20 cellular contexts compared by ENCODE assay signal in the genomic region with DNA sequence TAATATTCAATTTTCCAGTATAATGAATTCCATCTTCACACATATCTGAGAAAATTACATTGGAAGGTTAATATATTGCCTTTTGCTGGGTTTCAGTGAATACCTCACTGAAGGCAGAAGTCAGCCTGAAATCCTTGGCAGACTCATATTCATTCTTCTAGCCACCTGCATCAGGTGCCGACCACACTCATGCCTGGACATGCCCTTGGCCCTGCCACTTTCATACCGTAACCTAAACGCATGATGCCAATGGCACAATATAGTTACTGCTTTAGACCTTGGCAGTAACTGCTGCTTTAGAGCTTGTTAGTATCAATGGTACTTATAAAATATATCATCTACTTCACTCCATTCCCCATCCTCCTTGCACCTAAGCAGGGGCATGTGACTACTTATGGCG.
"Had no signal": no experiment of that assay in that cellular context is flagged by ENCODE, and none has a peak within 500 bp of the region (broad histone marks: within the 10 kb centered on the region; RNA-seq: fewer than 3 reads in every experiment).

No MANE protein-coding gene starts in this region.

- ATAC-seq: activated CD4-positive, alpha-beta T cell treated with anti-CD3 and anti-CD28 coated beads for 36 hours; activated T-helper 17 cell treated with anti-CD3 and anti-CD28 coated beads, Interleukin-2, amount 50 U/mL, for 72 hours; body of pancreas; gastrocnemius medialis; stimulated activated naive B cell treated with anti-CD40 and anti-IgM and Interleukin-4, amounts not matched to agents 10 μg/mL and 1 μg/mL and 100 μg/mL, for 72 hours had no signal

- H3K27ac ChIP-seq: body of pancreas, gastrocnemius medialis, left ventricle myocardium inferior, thoracic aorta, upper lobe of left lung had no signal

- FAIRE-seq: colon, TTC549 had no signal

- H3K9me3 ChIP-seq: body of pancreas, gastrocnemius medialis, left ventricle myocardium inferior, thoracic aorta, upper lobe of left lung had no signal

- H3K36me3 ChIP-seq: gastrocnemius medialis, left ventricle myocardium inferior, thoracic aorta, upper lobe of left lung had no signal

- H3K27me3 ChIP-seq: body of pancreas, gastrocnemius medialis, upper lobe of left lung had no signal

- H3K4me1 ChIP-seq: body of pancreas, gastrocnemius medialis, left ventricle myocardium inferior, upper lobe of left lung had no signal

- DNase-seq: activated CD4-positive, alpha-beta T cell treated with anti-CD3 and anti-CD28 coated beads for 36 hours; activated CD4-positive, alpha-beta T cell treated with anti-CD3 and anti-CD28 coated beads, Interleukin-2, amount 50 U/mL, for 48 hours; activated naive CD4-positive, alpha-beta T cell treated with Interleukin-2 at 50 U/mL for 16 hours; activated naive CD8-positive, alpha-beta T cell treated with anti-CD3 and anti-CD28 coated beads, Interleukin-2, amount 10 ng/mL, durations not matched to agents 7 days and 5 days; activated T-cell treated with anti-CD3 and anti-CD28 coated beads for 4 hours; body of pancreas; caudate nucleus; gastrocnemius medialis; head of caudate nucleus; immature natural killer cell; kidney glomerular epithelial cell; left ventricle myocardium inferior; nephron progenitor cell; nucleus accumbens; stimulated activated naive B cell treated with anti-CD40 and anti-IgM and Interleukin-4, amounts not matched to agents 10 μg/mL and 1 μg/mL and 100 μg/mL, for 72 hours; upper lobe of left lung had no signal

- H3K4me3 ChIP-seq: body of pancreas, gastrocnemius medialis, left ventricle myocardium inferior, thoracic aorta, upper lobe of left lung had no signal
